Comparison of ENCODE assay signal across 25 cellular contexts in the genomic region with DNA sequence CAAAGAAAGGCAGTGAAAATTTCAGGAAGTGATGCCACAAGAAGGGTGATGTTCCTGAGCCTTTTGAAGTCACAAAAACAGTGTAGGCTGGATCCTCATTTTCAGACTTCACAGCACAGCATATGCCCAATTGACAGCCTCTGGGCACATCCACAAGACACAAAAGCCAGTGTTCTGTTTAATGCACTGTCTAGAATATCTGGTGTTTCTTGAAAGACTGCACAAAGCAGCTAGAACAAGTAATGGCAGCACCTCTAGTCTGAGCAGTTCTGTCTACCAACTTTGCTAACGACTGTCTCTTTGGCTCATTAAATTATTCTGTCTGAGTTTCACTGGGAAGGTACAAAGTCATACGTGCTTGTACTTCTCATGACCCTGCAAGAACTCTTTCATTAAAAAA.
A peak's percentile ranks its signal among the peaks of the same experiment; 100 is the strongest.
DNase-seq lines count a peak whose midpoint lies in the region; ATAC-seq and TF ChIP-seq lines count a peak whose summit lies in the region.
"Had no signal": no experiment of that assay in that cellular context is flagged by ENCODE, and none has a peak within 500 bp of the region (broad histone marks: within the 10 kb centered on the region; RNA-seq: fewer than 3 reads in every experiment).

No MANE protein-coding gene starts in this region.

- H3K56ac ChIP-seq in IMR-90 (ENCODE audit: extremely low read depth, insufficient read depth, low read length) = no peak overlapping the region

- TF ChIP-seq CTCF in IMR-90 (conservative IDR thresholded peaks at IDR 0.05; ENCODE audit: low read depth, low read length) (no peak), left ventricle myocardium inferior (IDR thresholded peaks at IDR 0.05; ENCODE audit: borderline replicate concordance) (no peak), endothelial cell (IDR thresholded peaks at IDR 0.05; ENCODE audit: unreplicated experiment) (no peak), lower lobe of right lung (IDR thresholded peaks at IDR 0.05) (no peak)

- H2AK9ac ChIP-seq in IMR-90 (replicated peaks; ENCODE audit: low read depth, low read length, poor library complexity) = no peak overlapping the region

- no peak overlapping the region for H3K27ac Mint-ChIP-seq in endothelial cell (ENCODE audit: unreplicated experiment)
- H3K27ac Mint-ChIP-seq: endodermal cell; IgD-negative memory B cell; naive thymus-derived CD4-positive, alpha-beta T cell; WTC11 had no signal

- H3K4me1 Mint-ChIP-seq in endothelial cell (ENCODE audit: unreplicated experiment) = peaks cover 4% of the 10 kb centered on the region
- H3K4me1 Mint-ChIP-seq: endodermal cell; IgD-negative memory B cell; naive thymus-derived CD4-positive, alpha-beta T cell had no signal

- no peak overlapping the region for H3K18ac ChIP-seq in IMR-90 (ENCODE audit: low read depth, low read length)

- no peaks in the 10 kb centered on the region for H3K9me3 Mint-ChIP-seq in endothelial cell (ENCODE audit: unreplicated experiment)

- H3K27ac ChIP-seq in IMR-90 (ENCODE audit: insufficient read depth, low read length) = no peak overlapping the region
- H3K27ac ChIP-seq in left ventricle myocardium inferior (replicated peaks) = no peak overlapping the region
- H3K27ac ChIP-seq in lower lobe of right lung = no peak overlapping the region
- H3K27ac ChIP-seq: breast epithelium, colonic mucosa, right atrium auricular region had no signal

- no CpG with 5 or more reads among the region's 2 CpGs for WGBS in IMR-90 (ENCODE audit: extremely low coverage in 2 of 2, insufficient read length in 1 of 2), 2 experiments

- no peaks in the 10 kb centered on the region for H3K36me3 Mint-ChIP-seq in endothelial cell (ENCODE audit: low read depth, unreplicated experiment)
- H3K36me3 Mint-ChIP-seq: IgD-negative memory B cell; naive thymus-derived CD4-positive, alpha-beta T cell had no signal

- DNase-seq in DMS79 treated with DMSO at 0.1 percent for 48 hours (lab: John Stamatoyannopoulos, UW) (peak; percentile 13), IMR-90 (no peak), left ventricle myocardium inferior (no peak), SW 1271 (lab: John Stamatoyannopoulos, UW) (no peak), endothelial cell (ENCODE audit: low spot score) (no peak), lower lobe of right lung (no peak)
- DNase-seq: activated CD4-positive, alpha-beta T cell treated with anti-CD3 and anti-CD28 coated beads, Interleukin-2, amount 50 U/mL, for 4 hours; activated effector memory CD4-positive, alpha-beta T cell treated with anti-CD3 and anti-CD28 coated beads, Interleukin-2, amount 50 U/mL, for 16 hours; BE2C; colonic mucosa; endodermal cell; glutamatergic neuron; mesenchymal stem cell; naive thymus-derived CD4-positive, alpha-beta T cell; NCI-H1436 treated with DMSO at 0.1 percent for 48 hours; NCI-H345; SK-N-SH; stimulated activated CD4-positive, alpha-beta T cell treated with anti-CD3 and anti-CD28 coated beads, Interleukin-12 subunit alpha, Interleukin-12 subunit beta, amount 100 ng/mL, for 4 hours; T-helper 9 cell had no signal

- H3K4me1 ChIP-seq in IMR-90 (ENCODE audit: control insufficient read depth, insufficient read depth, low read length) (no peaks in the 10 kb centered on the region), left ventricle myocardium inferior (no peaks in the 10 kb centered on the region), lower lobe of right lung (no peaks in the 10 kb centered on the region)
- H3K4me1 ChIP-seq: BE2C, breast epithelium, colonic mucosa, right atrium auricular region had no signal

- in situ Hi-C loops in IMR-90 (cut with MboI; ENCODE audit: low sequenced_read_pairs) = no loop called here

- no peaks in the 10 kb centered on the region for H3K27me3 Mint-ChIP-seq in endothelial cell (ENCODE audit: unreplicated experiment)
- H3K27me3 Mint-ChIP-seq: IgD-negative memory B cell; naive thymus-derived CD4-positive, alpha-beta T cell had no signal

- H3K27me3 ChIP-seq in IMR-90 (ENCODE audit: control insufficient read depth, insufficient read depth, low read length) = no peaks in the 10 kb centered on the region
- no peaks in the 10 kb centered on the region for H3K27me3 ChIP-seq in left ventricle myocardium inferior (ENCODE audit: low read depth)
- H3K27me3 ChIP-seq in lower lobe of right lung (ENCODE audit: low read depth) = no peaks in the 10 kb centered on the region
- H3K27me3 ChIP-seq: BE2C, breast epithelium, colonic mucosa, right atrium auricular region had no signal

- TF ChIP-seq POLR2A in IMR-90 (IDR thresholded peaks at IDR 0.05; ENCODE audit: low read depth, low read length) = no peak

- H2BK120ac ChIP-seq in IMR-90 (ENCODE audit: low read depth, low read length) = no peak overlapping the region

- dilution Hi-C loops in IMR-90 (cut with HindIII; ENCODE audit: low sequenced_read_pairs, unreplicated experiment) = no loop called here

- H3K9me1 ChIP-seq in IMR-90 (ENCODE audit: insufficient read depth, low read length) = no peaks in the 10 kb centered on the region

- TF ChIP-seq RAD21 in IMR-90 (IDR thresholded peaks at IDR 0.05; ENCODE audit: low read length) = no peak

- H4K8ac ChIP-seq in IMR-90 (ENCODE audit: low read depth in 2 of 2, low read length in 2 of 2) = no peak overlapping the region

- no peak overlapping the region for H2BK15ac ChIP-seq in IMR-90 (ENCODE audit: low read depth, low read length)

- POLR2A ChIA-PET in IMR-90 (lab: Charles Lee; ENCODE audit: unreplicated experiment) = no interaction called here

- BruUV-seq in IMR-90 (replicated peaks; lab: Mats Ljungman, UMichigan) = no TSS peak

- H3K23ac ChIP-seq in IMR-90 (ENCODE audit: low read depth, low read length) = no peak overlapping the region

- no peak overlapping the region for H4K5ac ChIP-seq in IMR-90 (ENCODE audit: low read depth, low read length)

- peak overlapping the region; percentile 56 for H2AFZ ChIP-seq in IMR-90 (replicated peaks; ENCODE audit: low read length, poor library complexity)

- H2BK5ac ChIP-seq in IMR-90 (ENCODE audit: low read depth, low read length, poor library complexity, severe bottlenecking) = no peak overlapping the region

- no peak overlapping the region for H3K4me3 Mint-ChIP-seq in endothelial cell (ENCODE audit: unreplicated experiment)
- H3K4me3 Mint-ChIP-seq: endodermal cell; IgD-negative memory B cell; naive thymus-derived CD4-positive, alpha-beta T cell; WTC11 had no signal

- H2BK20ac ChIP-seq in IMR-90 (ENCODE audit: low read depth, low read length) = no peak overlapping the region

- intact Hi-C loops in IMR-90 (cut with micrococcal nuclease) = no loop called here
- intact Hi-C loops in left ventricle myocardium inferior (cut with micrococcal nuclease) = no loop called here
- intact Hi-C loops in lower lobe of right lung (cut with DNase I) = no loop called here

- H3K9ac ChIP-seq in IMR-90 (ENCODE audit: low read depth, low read length) = no peak overlapping the region
- H3K9ac ChIP-seq: SK-N-SH had no signal

- H4K20me1 ChIP-seq in IMR-90 (ENCODE audit: insufficient read depth, low read length) = no peaks in the 10 kb centered on the region

- no peak overlapping the region for H2AK5ac ChIP-seq in IMR-90 (ENCODE audit: low read depth, low read length)

- H4K91ac ChIP-seq in IMR-90 (ENCODE audit: insufficient read depth, low read depth, low read length) = no peak overlapping the region

- no peaks in the 10 kb centered on the region for H3K36me3 ChIP-seq in IMR-90 (ENCODE audit: control insufficient read depth, insufficient read depth, low read length)
- H3K36me3 ChIP-seq in left ventricle myocardium inferior = no peaks in the 10 kb centered on the region
- no peaks in the 10 kb centered on the region for H3K36me3 ChIP-seq in lower lobe of right lung
- H3K36me3 ChIP-seq: BE2C, breast epithelium, colonic mucosa, right atrium auricular region had no signal

- H3K9me3 ChIP-seq in IMR-90 (ENCODE audit: control insufficient read depth, insufficient read depth, low read length) (no peaks in the 10 kb centered on the region), left ventricle myocardium inferior (replicated peaks) (peaks cover 4% of the 10 kb centered on the region), lower lobe of right lung (no peaks in the 10 kb centered on the region)
- H3K9me3 ChIP-seq: BE2C, breast epithelium, colonic mucosa, right atrium auricular region, SK-N-SH had no signal

- H3K4me3 ChIP-seq in IMR-90 (ENCODE audit: insufficient read depth, low read depth, low read length) = no peak overlapping the region
- no peak overlapping the region for H3K4me3 ChIP-seq in left ventricle myocardium inferior
- H3K4me3 ChIP-seq in lower lobe of right lung = no peak overlapping the region
- H3K4me3 ChIP-seq: breast epithelium, colonic mucosa, right atrium auricular region had no signal

- no peak overlapping the region for H3K14ac ChIP-seq in IMR-90 (replicated peaks; ENCODE audit: low read depth, low read length)

- H3K4ac ChIP-seq in IMR-90 (ENCODE audit: low read depth, low read length) = no peak overlapping the region

- H3K79me1 ChIP-seq in IMR-90 (ENCODE audit: low read depth in 1 of 2, low read length in 2 of 2) = no peaks in the 10 kb centered on the region

- ATAC-seq in GM19397 (IDR thresholded peaks at IDR 0.05; ENCODE audit: unreplicated experiment) (peak; percentile 14), HG02759 (IDR thresholded peaks at IDR 0.05; ENCODE audit: unreplicated experiment) (peak; percentile 5), IMR-90 (ENCODE audit: low read depth) (no peak), lower lobe of right lung (no peak)
- ATAC-seq: naive thymus-derived CD4-positive, alpha-beta T cell; WTC11 had no signal

- no peak overlapping the region for H3K4me2 ChIP-seq in IMR-90 (ENCODE audit: low read depth, low read length)
- H3K4me2 ChIP-seq: SK-N-SH had no signal

- CTCF ChIA-PET in IMR-90 (lab: Yijun Ruan, JAX) = no interaction called here

TF ChIP-seq in IMR-90, 13 proteins besides CTCF, POLR2A, EP300 and RAD21 (continues in another document):
- TF ChIP-seq RFX5 (IDR thresholded peaks at IDR 0.05; ENCODE audit: low read depth, low read length) (no peak), BHLHE40 (IDR thresholded peaks at IDR 0.05; ENCODE audit: low read depth, low read length) (no peak), MXI1 (IDR thresholded peaks at IDR 0.05; ENCODE audit: borderline replicate concordance, low read depth, low read length) (no peak), CHD1 (IDR thresholded peaks at IDR 0.05; ENCODE audit: low read depth, low read length) (no peak), RCOR1 (IDR thresholded peaks at IDR 0.05; ENCODE audit: insufficient replicate concordance, low read length) (no peak), CEBPB (IDR thresholded peaks at IDR 0.05; ENCODE audit: low read depth, low read length) (no peak), FOS (IDR thresholded peaks at IDR 0.05; ENCODE audit: low read depth, low read length) (no peak), SMC3 (IDR thresholded peaks at IDR 0.05; ENCODE audit: low read depth, low read length) (no peak)
- TF ChIP-seq, protein P1, sequence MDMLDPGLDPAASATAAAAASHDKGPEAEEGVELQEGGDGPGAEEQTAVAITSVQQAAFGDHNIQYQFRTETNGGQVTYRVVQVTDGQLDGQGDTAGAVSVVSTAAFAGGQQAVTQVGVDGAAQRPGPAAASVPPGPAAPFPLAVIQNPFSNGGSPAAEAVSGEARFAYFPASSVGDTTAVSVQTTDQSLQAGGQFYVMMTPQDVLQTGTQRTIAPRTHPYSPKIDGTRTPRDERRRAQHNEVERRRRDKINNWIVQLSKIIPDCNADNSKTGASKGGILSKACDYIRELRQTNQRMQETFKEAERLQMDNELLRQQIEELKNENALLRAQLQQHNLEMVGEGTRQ (IDR thresholded peaks at IDR 0.05; ENCODE audit: low read depth, low read length) = no peak

Comparison
In these comparisons a context has a peak if more than half of its experiments do, and no peak if none do; other contexts are left out.
1. ATAC-seq: peak in GM19397 (single experiment) and HG02759 (single experiment); none in IMR-90 (single experiment) and lower lobe of right lung (0 of 2).